In genomic region chr17:4901108-4901647, GRCh38 we compare ENCODE assay signal across 14 cellular contexts. TPM values are rescaled to one million over a fixed set of nuclear protein-coding genes. Genes with fewer than 3 reads are reported as not detected.
DNase-seq lines count a peak whose midpoint lies in the region; ATAC-seq and TF ChIP-seq lines count a peak whose summit lies in the region.
"Had no signal": no experiment of that assay in that cellular context is flagged by ENCODE, and none has a peak within 500 bp of the region (broad histone marks: within the 10 kb centered on the region; RNA-seq: fewer than 3 reads in every experiment).

No MANE protein-coding gene starts in this region.

- DNase-seq in GM06990 (ENCODE audit: extremely low read depth, insufficient read length) (no peak), T-cell (peak in 1 of 34 experiments; percentile 11), NCI-H774 (lab: John Stamatoyannopoulos, UW) (no peak), midbrain (lab: John Stamatoyannopoulos, UW) (no peak), GM19240 (ENCODE audit: insufficient read length, low spot score) (no peak)
- DNase-seq in effector memory CD8-positive, alpha-beta T cell = no peak
- DNase-seq: DMS79 treated with DMSO at 0.1 percent for 48 hours, MM.1S, NCI-H82 had no signal

- CTCF ChIA-PET in T-cell (lab: Charles Lee) = interaction anchor here in 1 of 2 donors (1.1 kb wide), 1 partner anchor 135 kb away, joined by 4 read pairs; no protein-coding TSS in a partner anchor

- H3K4me1 Mint-ChIP-seq in T-cell = peaks cover 38 to 47% (median 38%) of the 10 kb centered on the region in 3 donors
- peaks cover 37% of the 10 kb centered on the region in 2 donors for H3K4me1 Mint-ChIP-seq in effector memory CD8-positive, alpha-beta T cell (ENCODE audit: low read depth in 2 of 2)

- H3K36me3 Mint-ChIP-seq in T-cell = peaks cover 10% of the 10 kb centered on the region
- peaks cover 50% of the 10 kb centered on the region for H3K36me3 Mint-ChIP-seq in effector memory CD8-positive, alpha-beta T cell (ENCODE audit: insufficient read depth)

- H3K27me3 ChIP-seq in GM06990 (replicated peaks; ENCODE audit: control insufficient read depth, insufficient read depth, low read length) = no peaks in the 10 kb centered on the region
- H3K27me3 ChIP-seq: hepatocyte had no signal

- no peak for ATAC-seq in T-cell (replicated peaks in 1 of 4)
- no peak for ATAC-seq in effector memory CD8-positive, alpha-beta T cell (replicated peaks)
- ATAC-seq: HCT116 had no signal

- TF ChIP-seq CTCF in GM06990 (IDR thresholded peaks at IDR 0.05; ENCODE audit: insufficient read depth, low read length, poor library complexity, severe bottlenecking) = no peak

- H3K27me3 Mint-ChIP-seq in T-cell = no peaks in the 10 kb centered on the region
- peaks cover 0 to 4% of the 10 kb centered on the region in 2 donors for H3K27me3 Mint-ChIP-seq in effector memory CD8-positive, alpha-beta T cell

- peak overlapping the region in 10 of 21 experiments; percentile 10 to 77 (median 40) for H3K27ac ChIP-seq in skin epidermis
- H3K27ac ChIP-seq: hepatocyte had no signal

- peak overlapping the region; percentile 71 to 90 (median 71) for H3K4me3 Mint-ChIP-seq in T-cell
- H3K4me3 Mint-ChIP-seq in effector memory CD8-positive, alpha-beta T cell = peak overlapping the region; percentile 85 to 86
- H3K4me3 Mint-ChIP-seq: neural crest cell had no signal

- no peaks in the 10 kb centered on the region for H3K9me3 Mint-ChIP-seq in T-cell
- H3K9me3 Mint-ChIP-seq in effector memory CD8-positive, alpha-beta T cell = no peaks in the 10 kb centered on the region
- H3K9me3 Mint-ChIP-seq: neural crest cell had no signal

- peaks cover 2% of the 10 kb centered on the region for H3K36me3 ChIP-seq in GM06990 (ENCODE audit: control insufficient read depth, insufficient read depth, low read length)

- POLR2A ChIA-PET in T-cell (lab: Charles Lee) = interaction anchor here in 1 of 2 donors (0.5 to 0.7 kb wide), 2 partner anchors 8 to 66 kb away, joined by 3 read pairs; partner anchors contain the start of gene SPAG7

- peak overlapping the region; percentile 46 to 73 for H3K27ac Mint-ChIP-seq in T-cell
- H3K27ac Mint-ChIP-seq in effector memory CD8-positive, alpha-beta T cell = peak overlapping the region; percentile 91 to 93

- peak overlapping the region; percentile 43 for H3K4me3 ChIP-seq in GM06990 (replicated peaks; ENCODE audit: low read depth, low read length)
- peak overlapping the region; percentile 32 to 58 (median 42) for H3K4me3 ChIP-seq in skin epidermis
- H3K4me3 ChIP-seq: hepatocyte had no signal

RNA-seq across cellular contexts. Expression of gene CHRNE, which starts 1.7 kb away (rescaled TPM):
- 1 to 10 TPM in 3 of 5 donors, under 1 TPM in 2; 0.73 to 3.5 (median 1.3) TPM for total RNA-seq in T-cell

RNA-seq across cellular contexts. Expression of gene C17orf107, which starts 1.8 kb away (rescaled TPM):
- total RNA-seq in T-cell = 10 to 100 TPM in 2 of 5 donors, 1 to 10 TPM in 3; 3.1 to 41.1 (median 4.1) TPM

RNA-seq across cellular contexts. Expression of gene GP1BA, which starts 30.9 kb away (rescaled TPM):
- total RNA-seq in T-cell = under 1 TPM in 1 of 5 donors, not detected in 4; 0.40 TPM
- total RNA-seq: dermis blood vessel endothelial cell, hepatocyte, neural crest cell had no signal

RNA-seq across cellular contexts. Expression of gene SLC25A11, which starts 38.7 kb away (rescaled TPM):
- total RNA-seq in T-cell = 10 to 100 TPM; 30.9 to 51.6 (median 47.0) TPM

RNA-seq across cellular contexts. Expression of gene RNF167, which starts 38.9 kb away (rescaled TPM):
- 100 to 1,000 TPM; 109 to 158 (median 135) TPM for total RNA-seq in T-cell
